In genomic region chr7:22627136-22627535, GRCh38 we compare ENCODE assay signal across 20 cellular contexts.
A peak's percentile ranks its signal among the peaks of the same experiment; 100 is the strongest.
DNase-seq lines count a peak whose midpoint lies in the region; ATAC-seq and TF ChIP-seq lines count a peak whose summit lies in the region.
"Had no signal": no experiment of that assay in that cellular context is flagged by ENCODE, and none has a peak within 500 bp of the region (broad histone marks: within the 10 kb centered on the region; RNA-seq: fewer than 3 reads in every experiment).

No MANE protein-coding gene starts in this region.

- no peak overlapping the region for H3K27ac ChIP-seq in hepatocyte
- no peak overlapping the region for H3K27ac ChIP-seq in transverse colon
- H3K27ac ChIP-seq: suprapubic skin had no signal

- no peaks in the 10 kb centered on the region for H3K9me2 ChIP-seq in hepatocyte (replicated peaks; ENCODE audit: insufficient read depth)

- H4K20me1 ChIP-seq in hepatocyte (ENCODE audit: insufficient read depth, poor library complexity, severe bottlenecking), result no peaks in the 10 kb centered on the region

- DNase-seq in GM03348 (ENCODE audit: low spot score) (peak; percentile 64), adipocyte (ENCODE audit: low read depth) (no peak), fibroblast of pulmonary artery (ENCODE audit: low read depth) (peak; percentile 82), retinal pigment epithelial cell (ENCODE audit: low read depth) (peak; percentile 68), mesenteric fat pad (ENCODE audit: low spot score) (no peak), hepatocyte (ENCODE audit: low spot score) (no peak), transverse colon (no peak)
- DNase-seq: activated CD8-positive, alpha-beta memory T cell treated with anti-CD3 and anti-CD28 coated beads for 24 hours; activated naive CD4-positive, alpha-beta T cell treated with Interleukin-2 at 50 U/mL for 16 hours; activated T-cell treated with anti-CD3 and anti-CD28 coated beads, Interleukin-2, amount 50 U/mL, for 48 hours; anterior cingulate cortex; effector CD4-positive, alpha-beta T cell; erythroblast; kidney glomerular epithelial cell; mesendoderm; NCI-H1048; NCI-H187 treated with DMSO at 0.1 percent for 48 hours had no signal

- H3K9me3 ChIP-seq in adipocyte (ENCODE audit: control insufficient read depth, low read length) (no peaks in the 10 kb centered on the region), hepatocyte (ENCODE audit: low read depth) (no peaks in the 10 kb centered on the region), transverse colon (no peaks in the 10 kb centered on the region)
- H3K9me3 ChIP-seq: suprapubic skin had no signal

- no peaks in the 10 kb centered on the region for H3K27me3 ChIP-seq in adipocyte (replicated peaks; ENCODE audit: control insufficient read depth, insufficient read depth, low read length)
- H3K27me3 ChIP-seq in hepatocyte, result no peaks in the 10 kb centered on the region
- H3K27me3 ChIP-seq in transverse colon, result no peaks in the 10 kb centered on the region
- H3K27me3 ChIP-seq: suprapubic skin had no signal

- in situ Hi-C loops in transverse colon (cut with MboI; ENCODE audit: low pct_ligation_motif_present in 1 of 4, low pct_unique_long_range_greater_than_20kb in 1 of 4, low sequenced_read_pairs in 3 of 4), result no loop called here

- no peak for TF ChIP-seq POLR2A in transverse colon (IDR thresholded peaks at IDR 0.05)

- H3K4me1 ChIP-seq in adipocyte (ENCODE audit: control insufficient read depth, insufficient read depth, low read length), result peaks cover 7% of the 10 kb centered on the region
- no peaks in the 10 kb centered on the region for H3K4me1 ChIP-seq in hepatocyte (ENCODE audit: insufficient read depth)
- no peaks in the 10 kb centered on the region for H3K4me1 ChIP-seq in transverse colon
- H3K4me1 ChIP-seq: suprapubic skin had no signal

- no peak for ATAC-seq in GM21381 (IDR thresholded peaks at IDR 0.05; ENCODE audit: unreplicated experiment)
- ATAC-seq: GM23338 had no signal

- peak overlapping the region; percentile 8 for H3K9ac ChIP-seq in adipocyte (ENCODE audit: low read length)

- no peak for TF ChIP-seq EP300 in transverse colon (IDR thresholded peaks at IDR 0.05; ENCODE audit: low read depth)

- H3K4me3 ChIP-seq in adipocyte (ENCODE audit: low read length), result no peak overlapping the region
- H3K4me3 ChIP-seq in fibroblast of pulmonary artery (replicated peaks; ENCODE audit: low read depth, low read length), result no peak overlapping the region
- no peak overlapping the region for H3K4me3 ChIP-seq in retinal pigment epithelial cell (ENCODE audit: low read length)
- H3K4me3 ChIP-seq in hepatocyte, result no peak overlapping the region
- H3K4me3 ChIP-seq in transverse colon, result no peak overlapping the region
- H3K4me3 ChIP-seq: GM23338, suprapubic skin had no signal

- no peaks in the 10 kb centered on the region for H3K79me2 ChIP-seq in hepatocyte

- no peak overlapping the region for H3K4me2 ChIP-seq in hepatocyte
- H3K4me2 ChIP-seq: GM23338 had no signal

- WGBS in hepatocyte (ENCODE audit: low lambda C conversion rate, missing lambda C conversion rate), result 70% methylated on average over 2 of the region's 2 CpGs
- 47 to 55% methylated on average over 2 of the region's 2 CpGs for WGBS in transverse colon (ENCODE audit: low coverage in 1 of 2), 2 donors

- no peak for TF ChIP-seq CTCF in fibroblast of pulmonary artery (IDR thresholded peaks at IDR 0.05; ENCODE audit: low read length, missing control alignments)
- no peak for TF ChIP-seq CTCF in retinal pigment epithelial cell (conservative IDR thresholded peaks at IDR 0.05; ENCODE audit: low read depth, low read length)
- TF ChIP-seq CTCF in hepatocyte (IDR thresholded peaks at IDR 0.05; ENCODE audit: poor library complexity), result no peak
- TF ChIP-seq CTCF in transverse colon (IDR thresholded peaks at IDR 0.05), result no peak

- intact Hi-C loops in transverse colon (cut with DNase I; ENCODE audit: low total_unique reads), result no loop called here

- H3K36me3 ChIP-seq in adipocyte (ENCODE audit: control insufficient read depth, insufficient read depth, low read length, severe bottlenecking), result no peaks in the 10 kb centered on the region
- no peaks in the 10 kb centered on the region for H3K36me3 ChIP-seq in hepatocyte (replicated peaks; ENCODE audit: insufficient read depth, low read depth)
- H3K36me3 ChIP-seq in transverse colon, result no peaks in the 10 kb centered on the region
- H3K36me3 ChIP-seq: suprapubic skin had no signal

- H2AFZ ChIP-seq in hepatocyte, result no peak overlapping the region
- H2AFZ ChIP-seq: GM23338 had no signal

Comparison
In these comparisons a context has a peak if more than half of its experiments do, and no peak if none do; other contexts are left out.
1. DNase-seq: peak in GM03348 (single experiment), fibroblast of pulmonary artery (single experiment) and retinal pigment epithelial cell (single experiment); none in adipocyte (single experiment), mesenteric fat pad (single experiment), hepatocyte (single experiment) and transverse colon (single experiment).